ENCODE assay signal across 20 cellular contexts in genomic region chr1:14567056-14567455, GRCh38. TPM values are rescaled to one million over a fixed set of nuclear protein-coding genes. Genes with fewer than 3 reads are reported as not detected.
DNase-seq lines count a peak whose midpoint lies in the region; ATAC-seq and TF ChIP-seq lines count a peak whose summit lies in the region.
"Had no signal": no experiment of that assay in that cellular context is flagged by ENCODE, and none has a peak within 500 bp of the region (broad histone marks: within the 10 kb centered on the region; RNA-seq: fewer than 3 reads in every experiment).

No MANE protein-coding gene starts in this region.

- peak; percentile 8 for DNase-seq in Calu3
- DNase-seq in H9, result no peak
- DNase-seq in PC-3, result peak; percentile 23
- DNase-seq in epithelial cell of esophagus (ENCODE audit: low read depth), result peak; percentile 13
- no peak for DNase-seq in EL
- no peak for DNase-seq in medulla oblongata (ENCODE audit: extremely low spot score)
- DNase-seq: amygdala, DMS79 treated with DMSO at 0.1 percent for 48 hours, foreskin melanocyte, NCI-H2107, NCI-H774, ovary, Right ventricle myocardium superior, T-helper 2 cell, transverse colon had no signal

- H3K27me3 Mint-ChIP-seq in Calu3 (ENCODE audit: unreplicated experiment), result no peaks in the 10 kb centered on the region
- peaks cover 6% of the 10 kb centered on the region for H3K27me3 Mint-ChIP-seq in H9 (ENCODE audit: low read depth)

- no peaks in the 10 kb centered on the region for H3K9me2 ChIP-seq in PC-3 (replicated peaks; ENCODE audit: low read length)

- H3K9me3 ChIP-seq in H9 (ENCODE audit: control insufficient read depth, low read depth, low read length) (no peaks in the 10 kb centered on the region), PC-3 (ENCODE audit: low read length) (peaks cover 5% of the 10 kb centered on the region; the same call in 1 of the 2 replicates)
- H3K9me3 ChIP-seq: ovary had no signal

- BruUV-seq in Calu3 (replicated peaks; lab: Mats Ljungman, UMichigan) (no TSS peak), PC-3 (replicated peaks; lab: Mats Ljungman, UMichigan) (no TSS peak)

- H2BK20ac ChIP-seq in H9 (ENCODE audit: low read depth, low read length, poor library complexity, severe bottlenecking), result no peak overlapping the region

- WGBS in H9 (ENCODE audit: extremely low coverage, insufficient read length, low lambda C conversion rate), result no CpG with 5 or more reads among the region's 2 CpGs

- no peak overlapping the region for H3K4me3 ChIP-seq in PC-3 (ENCODE audit: low read length)
- no peak overlapping the region for H3K4me3 ChIP-seq in epithelial cell of esophagus (ENCODE audit: low read length)
- H3K4me3 ChIP-seq: ovary, skin epidermis, transverse colon had no signal

- no peak overlapping the region for H2BK15ac ChIP-seq in H9 (ENCODE audit: low read depth, low read length)

- no peaks in the 10 kb centered on the region for H3K4me1 ChIP-seq in H9 (ENCODE audit: insufficient read depth, low read length)
- peaks cover 15% of the 10 kb centered on the region for H3K4me1 ChIP-seq in PC-3 (ENCODE audit: insufficient read depth, low read length)
- H3K4me1 ChIP-seq: transverse colon had no signal

- POLR2A ChIA-PET in PC-3 (lab: Charles Lee; ENCODE audit: unreplicated experiment), result no interaction called here

- H3K56ac ChIP-seq in H9 (ENCODE audit: insufficient read length, low read depth, low read length), result no peak overlapping the region

- H3K27me3 ChIP-seq in H9 (ENCODE audit: insufficient read depth, low read length) (no peaks in the 10 kb centered on the region), PC-3 (ENCODE audit: low read length) (no peaks in the 10 kb centered on the region)
- H3K27me3 ChIP-seq: ovary, transverse colon had no signal

- no peak overlapping the region for H4K8ac ChIP-seq in H9 (replicated peaks; ENCODE audit: insufficient read length, low read depth, low read length)

- no peak overlapping the region for H3K9ac ChIP-seq in H9 (ENCODE audit: extremely low read depth, insufficient read length, low read length)
- no peak overlapping the region for H3K9ac ChIP-seq in PC-3 (ENCODE audit: low read length)

- intact Hi-C loops in Calu3 (cut with micrococcal nuclease; ENCODE audit: unreplicated experiment), result loop anchor here (1.0 to 2.0 kb wide), 2 partner anchors 283 to 460 kb away; no protein-coding TSS in a partner anchor
- intact Hi-C loops in PC-3 (cut with micrococcal nuclease), result loop anchor here (10.0 kb wide), 1 partner anchor 478 kb away; no protein-coding TSS in a partner anchor

- H3F3A ChIP-seq in PC-3 (ENCODE audit: low read length, unreplicated experiment), result no peaks in the 10 kb centered on the region

- no peak overlapping the region for H3K18ac ChIP-seq in H9 (ENCODE audit: insufficient read length, low read depth, low read length)

- H3K9me3 Mint-ChIP-seq in Calu3 (ENCODE audit: low read depth, unreplicated experiment), result peaks cover 3% of the 10 kb centered on the region
- H3K9me3 Mint-ChIP-seq in H9, result peaks cover 13 to 14% of the 10 kb centered on the region in 2 experiments; a peak in 3 of 5 replicates

- H4K5ac ChIP-seq in H9 (ENCODE audit: insufficient read length, low read depth, low read length), result no peak overlapping the region

- CTCF ChIA-PET in Calu3 (lab: Charles Lee), result no interaction called here
- CTCF ChIA-PET in PC-3 (lab: Charles Lee), result no interaction called here

- no peaks in the 10 kb centered on the region for H3K79me1 ChIP-seq in H9 (ENCODE audit: insufficient read depth, low read depth, low read length, poor library complexity, severe bottlenecking)

- H3K4me3 Mint-ChIP-seq in Calu3 (ENCODE audit: low read depth, unreplicated experiment), result no peak overlapping the region
- no peak overlapping the region for H3K4me3 Mint-ChIP-seq in H9
- H3K4me3 Mint-ChIP-seq: stimulated activated memory B cell treated with anti-CD40 and anti-IgM and Interleukin-4, amounts not matched to agents 10 μg/mL and 1 μg/mL and 100 μg/mL, for 72 hours had no signal

- no peak for TF ChIP-seq CTCF in Calu3 (IDR thresholded peaks at IDR 0.05; ENCODE audit: unreplicated experiment)
- peak; percentile 74 for TF ChIP-seq CTCF in H9 (conservative IDR thresholded peaks at IDR 0.05)
- peak; percentile 36; the same call in 1 of the 2 replicates for TF ChIP-seq CTCF in PC-3 (conservative IDR thresholded peaks at IDR 0.05; ENCODE audit: low read depth, low read length)
- no peak for TF ChIP-seq CTCF in epithelial cell of esophagus (IDR thresholded peaks at IDR 0.05; ENCODE audit: insufficient read depth, low read depth, low read length, missing control alignments)

- no peaks in the 10 kb centered on the region for H3K36me3 Mint-ChIP-seq in Calu3 (ENCODE audit: insufficient read depth, unreplicated experiment)
- peaks cover 0 to 12% (median 0%) of the 10 kb centered on the region in 3 experiments; a peak in 1 of 7 replicates for H3K36me3 Mint-ChIP-seq in H9 (ENCODE audit: insufficient read depth in 1 of 3, low read depth in 3 of 3)
- H3K36me3 Mint-ChIP-seq: stimulated activated memory B cell treated with anti-CD40 and anti-IgM and Interleukin-4, amounts not matched to agents 10 μg/mL and 1 μg/mL and 100 μg/mL, for 72 hours had no signal

- H2AFZ ChIP-seq in H9 (ENCODE audit: low read length) (no peak overlapping the region), PC-3 (ENCODE audit: low read length) (no peak overlapping the region)

- ATAC-seq in PC-3 (no peak), HG03342 (IDR thresholded peaks at IDR 0.05; ENCODE audit: unreplicated experiment) (no peak), HG03045 (IDR thresholded peaks at IDR 0.05; ENCODE audit: unreplicated experiment) (no peak)
- ATAC-seq: activated CD4-positive, CD25-positive, alpha-beta regulatory T cell treated with anti-CD3 and anti-CD28 coated beads, Interleukin-2, amount 50 U/mL, for 24 hours; stimulated activated memory B cell treated with anti-CD40 and anti-IgM and Interleukin-4, amounts not matched to agents 10 μg/mL and 1 μg/mL and 100 μg/mL, for 72 hours had no signal

- H3K4me2 ChIP-seq in H9 (ENCODE audit: insufficient read depth, insufficient read length, low read length) (no peak overlapping the region), PC-3 (ENCODE audit: low read length) (no peak overlapping the region)

- H3T11ph ChIP-seq in H9 (ENCODE audit: low read length), result no peak overlapping the region

- no peak overlapping the region for H2BK12ac ChIP-seq in H9 (ENCODE audit: insufficient read length, low read depth, low read length)

- H2BK120ac ChIP-seq in H9 (ENCODE audit: low read depth, low read length, poor library complexity, severe bottlenecking), result no peak overlapping the region

- no peak overlapping the region for H4K91ac ChIP-seq in H9 (ENCODE audit: insufficient read length, low read depth, low read length)

- H3K4me1 Mint-ChIP-seq in Calu3 (ENCODE audit: low read depth, unreplicated experiment), result no peaks in the 10 kb centered on the region
- H3K4me1 Mint-ChIP-seq in H9, result peaks cover 6 to 8% of the 10 kb centered on the region in 2 experiments
- H3K4me1 Mint-ChIP-seq: stimulated activated memory B cell treated with anti-CD40 and anti-IgM and Interleukin-4, amounts not matched to agents 10 μg/mL and 1 μg/mL and 100 μg/mL, for 72 hours had no signal

- H4K20me1 ChIP-seq in H9 (ENCODE audit: control insufficient read depth, insufficient read depth, insufficient read length) (no peaks in the 10 kb centered on the region), PC-3 (ENCODE audit: low read length) (no peaks in the 10 kb centered on the region)

- H3K23me2 ChIP-seq in H9 (ENCODE audit: insufficient read length, low read depth, low read length, poor library complexity, severe bottlenecking), result no peaks in the 10 kb centered on the region

- no peak overlapping the region for H2BK5ac ChIP-seq in H9 (ENCODE audit: insufficient read length, low read length)

- no peak overlapping the region for H3K27ac Mint-ChIP-seq in Calu3 (ENCODE audit: unreplicated experiment)
- no peak overlapping the region for H3K27ac Mint-ChIP-seq in H9
- H3K27ac Mint-ChIP-seq: stimulated activated memory B cell treated with anti-CD40 and anti-IgM and Interleukin-4, amounts not matched to agents 10 μg/mL and 1 μg/mL and 100 μg/mL, for 72 hours had no signal

- H3K27ac ChIP-seq in H9 (ENCODE audit: insufficient read length, low read depth, low read length), result no peak overlapping the region
- H3K27ac ChIP-seq in PC-3 (ENCODE audit: low read length), result no peak overlapping the region
- H3K27ac ChIP-seq: ovary, skin epidermis, transverse colon had no signal

- H3K23ac ChIP-seq in H9 (ENCODE audit: insufficient read length, low read depth, low read length), result no peak overlapping the region

- no peak overlapping the region for H3K4ac ChIP-seq in H9 (ENCODE audit: low read depth, low read length)

- no peaks in the 10 kb centered on the region for H3K36me3 ChIP-seq in PC-3 (ENCODE audit: low read depth, low read length)
- H3K36me3 ChIP-seq: ovary, transverse colon had no signal

- H2AK5ac ChIP-seq in H9 (ENCODE audit: insufficient read length, low read length), result no peak overlapping the region

- no peaks in the 10 kb centered on the region for H3K79me2 ChIP-seq in H9 (ENCODE audit: insufficient read depth, low read length)
- H3K79me2 ChIP-seq in PC-3 (ENCODE audit: low read length), result no peaks in the 10 kb centered on the region

- H3K14ac ChIP-seq in H9 (ENCODE audit: insufficient read depth, low read length), result no peak overlapping the region

RNA-seq across cellular contexts. Expression of gene KAZN, which starts 31.4 kb away (rescaled TPM):
- total RNA-seq in Calu3 (2022), result 3.6 and 5.9 TPM in 2 replicates
- total RNA-seq in H9 (2021), result 6.1 and 7.6 TPM in 2 replicates
- 2.0 and 2.5 TPM in 2 replicates for total RNA-seq in PC-3 (2014; rRNA removed)

Comparison
In these comparisons a context has a peak if more than half of its experiments do, and no peak if none do; other contexts are left out.
1. DNase-seq: peak in Calu3 (single experiment), PC-3 (single experiment) and epithelial cell of esophagus (single experiment); none in H9 (single experiment), EL (single experiment) and medulla oblongata (single experiment).
2. CTCF ChIP-seq: peak in H9 (single experiment) and PC-3 (single experiment); none in Calu3 (single experiment) and epithelial cell of esophagus (single experiment).